Comparison of ENCODE assay signal across 22 cellular contexts in the genomic region with DNA sequence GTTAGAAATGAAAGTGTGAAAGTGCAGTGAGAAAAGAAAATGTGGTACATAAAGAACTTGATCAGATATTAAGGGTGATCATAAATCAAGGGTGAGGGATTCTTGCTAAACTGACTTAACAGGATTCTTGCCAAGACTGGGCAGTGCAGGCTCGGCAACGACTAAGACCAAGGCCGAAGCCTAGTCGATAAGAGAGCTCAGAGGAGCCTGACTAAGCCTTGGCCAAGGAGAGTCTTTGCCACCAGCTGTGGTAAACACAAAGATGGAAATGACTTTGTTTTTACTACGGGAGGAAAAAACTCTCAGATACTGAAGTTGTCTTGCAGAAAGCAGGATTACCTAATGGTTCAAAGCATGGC.
DNase-seq lines count a peak whose midpoint lies in the region; ATAC-seq, FAIRE-seq and TF ChIP-seq lines count a peak whose summit lies in the region.
"Had no signal": no experiment of that assay in that cellular context is flagged by ENCODE, and none has a peak within 500 bp of the region (broad histone marks: within the 10 kb centered on the region; RNA-seq: fewer than 3 reads in every experiment).

No MANE protein-coding gene starts in this region.

- BruUV-seq in K562 (replicated peaks; lab: Mats Ljungman, UMichigan), result no TSS peak

- no peak overlapping the region for H3K4me3 ChIP-seq in right cardiac atrium (ENCODE audit: low read length)
- H3K4me3 ChIP-seq in heart left ventricle, result no peak overlapping the region
- no peak overlapping the region for H3K4me3 ChIP-seq in K562
- H3K4me3 ChIP-seq: GM23248 had no signal

- H3K27ac Mint-ChIP-seq in nephron (peak overlapping the region in 2 of 3 experiments; percentile 2 to 43), type B pancreatic cell (peak overlapping the region; percentile 57)
- H3K27ac Mint-ChIP-seq: B cell; CD4-positive, alpha-beta T cell; HFFc6 had no signal

- H3K4me1 Mint-ChIP-seq in nephron (peaks cover 38% of the 10 kb centered on the region), type B pancreatic cell (ENCODE audit: unreplicated experiment) (peaks cover 18% of the 10 kb centered on the region)
- H3K4me1 Mint-ChIP-seq in activated T-cell treated with anti-CD3 and anti-CD28 coated beads, Interleukin-2, amount 50 U/mL, for 4 hours (ENCODE audit: low read depth), result no peaks in the 10 kb centered on the region
- H3K4me1 Mint-ChIP-seq: B cell had no signal

- ATAC-seq in right cardiac atrium (peak; percentile 58 to 67), heart left ventricle (no peak), K562 (no peak)
- no peak for ATAC-seq in activated T-cell treated with anti-CD3 and anti-CD28 coated beads, Interleukin-2, amount 50 U/mL, for 4 hours

- H3K79me2 ChIP-seq in K562 (ENCODE audit: control insufficient read depth, insufficient read depth, low read length), result no peaks in the 10 kb centered on the region

- POLR2A ChIA-PET in K562 (lab: Yijun Ruan, JAX), result interaction anchor here (3.8 kb wide), 1 partner anchor 8 kb away, joined by 9 read pairs; no protein-coding TSS in a partner anchor

- no peaks in the 10 kb centered on the region for H3K9me3 Mint-ChIP-seq in nephron
- H3K9me3 Mint-ChIP-seq in type B pancreatic cell, result peaks cover 5% of the 10 kb centered on the region
- H3K9me3 Mint-ChIP-seq in activated T-cell treated with anti-CD3 and anti-CD28 coated beads, Interleukin-2, amount 50 U/mL, for 4 hours, result no peaks in the 10 kb centered on the region
- H3K9me3 Mint-ChIP-seq: CD4-positive, alpha-beta T cell; HFFc6 had no signal

- H2AFZ ChIP-seq in K562 (ENCODE audit: low read depth, low read length), result no peak overlapping the region
- H2AFZ ChIP-seq: GM23248 had no signal

- no peak overlapping the region for H3K4me2 ChIP-seq in K562 (ENCODE audit: insufficient read depth, low read length)

- H3K36me3 Mint-ChIP-seq in nephron (ENCODE audit: low read depth) (no peaks in the 10 kb centered on the region), type B pancreatic cell (peaks cover 3% of the 10 kb centered on the region)
- H3K36me3 Mint-ChIP-seq in activated T-cell treated with anti-CD3 and anti-CD28 coated beads, Interleukin-2, amount 50 U/mL, for 4 hours (ENCODE audit: insufficient read depth), result no peaks in the 10 kb centered on the region

- no peak for FAIRE-seq in K562 (lab: Jason Lieb, UNC)
- FAIRE-seq: G401.6, RCC 7860 had no signal

- no peaks in the 10 kb centered on the region for H3K27me3 ChIP-seq in right cardiac atrium (ENCODE audit: control insufficient read depth, insufficient read depth)
- H3K27me3 ChIP-seq in heart left ventricle, result no peaks in the 10 kb centered on the region
- peaks cover 2 to 6% of the 10 kb centered on the region in 2 experiments; a peak in 3 of 5 replicates for H3K27me3 ChIP-seq in K562 (ENCODE audit: control insufficient read depth in 2 of 2, insufficient read depth in 2 of 2, low read length in 2 of 2)

- H3K9ac ChIP-seq in K562 (ENCODE audit: insufficient read depth in 1 of 2, low read depth in 2 of 2, low read length in 2 of 2), result no peak overlapping the region
- H3K9ac ChIP-seq: GM23248 had no signal

- no peak for TF ChIP-seq EP300 in K562 (IDR thresholded peaks at IDR 0.05; ENCODE audit: low read length)

- H3K36me3 ChIP-seq in heart left ventricle (no peaks in the 10 kb centered on the region), K562 (ENCODE audit: control insufficient read depth, insufficient read depth, low read length) (no peaks in the 10 kb centered on the region)

- H3K9me1 ChIP-seq in K562 (ENCODE audit: control insufficient read depth, insufficient read depth, low read length), result no peaks in the 10 kb centered on the region

- CTCF ChIA-PET in K562 (lab: Yijun Ruan, JAX; ENCODE audit: low intra/inter-chr PET ratio), result no interaction called here

- no peak for TF ChIP-seq RAD21 in K562 (CRISPR knock-in tag; conservative IDR thresholded peaks at IDR 0.05 in 1 of 2, IDR thresholded peaks at IDR 0.05 in 1 of 2)

- DNase-seq in right cardiac atrium (no peak), heart left ventricle (no peak), K562 (ENCODE audit: extremely low read depth in 1 of 4, low spot score in 3 of 4) (no peak), type B pancreatic cell (ENCODE audit: extremely low spot score, unreplicated experiment) (no peak), AG08396 (ENCODE audit: low spot score) (no peak)
- DNase-seq in stimulated activated CD4-positive, alpha-beta T cell treated with anti-CD3 and anti-CD28 coated beads, Interleukin-4, amount 100 ng/mL, for 24 hours, result no peak
- DNase-seq in activated T-cell treated with anti-CD3 and anti-CD28 coated beads, Interleukin-2, amount 50 U/mL, for 4 hours, result no peak
- DNase-seq: Calu3; CD4-positive, alpha-beta T cell; DMS79; GM23248; HFFc6; KBM-7; NCI-H1105; NCI-H1930; NCI-H2171 treated with DMSO at 0.1 percent for 48 hours; NCI-H510A; SIG-M5 had no signal

- peaks cover 3% of the 10 kb centered on the region for H3K4me1 ChIP-seq in right cardiac atrium (ENCODE audit: control insufficient read depth, insufficient read depth, low read length)
- H3K4me1 ChIP-seq in heart left ventricle, result peaks cover 0 to 16% (median 5%) of the 10 kb centered on the region in 12 donors
- peaks cover 0 to 8% of the 10 kb centered on the region in 2 experiments; a peak in 3 of 5 replicates for H3K4me1 ChIP-seq in K562 (replicated peaks in 1 of 2; ENCODE audit: control insufficient read depth in 2 of 2, insufficient read depth in 2 of 2, low read length in 2 of 2)

- H3K27ac ChIP-seq in right cardiac atrium (ENCODE audit: low read length) (no peak overlapping the region), heart left ventricle (no peak overlapping the region), K562 (ENCODE audit: extremely low read depth, low read depth, low read length) (no peak overlapping the region)
- H3K27ac ChIP-seq: GM23248 had no signal

- TF ChIP-seq POLR2A in heart left ventricle (IDR thresholded peaks at IDR 0.05), result no peak
- TF ChIP-seq POLR2A in K562 (conservative IDR thresholded peaks at IDR 0.05), result no peak

- intact Hi-C loops in right cardiac atrium (cut with DNase I), result no loop called here
- intact Hi-C loops in heart left ventricle (cut with DNase I), result no loop called here
- intact Hi-C loops in K562 (cut with micrococcal nuclease), result loop anchor here (5.0 to 10.0 kb wide), 2 partner anchors 130 to 457 kb away; no protein-coding TSS in a partner anchor

- H3K4me3 Mint-ChIP-seq in nephron (no peak overlapping the region), type B pancreatic cell (no peak overlapping the region)
- H3K4me3 Mint-ChIP-seq in activated T-cell treated with anti-CD3 and anti-CD28 coated beads, Interleukin-2, amount 50 U/mL, for 4 hours, result no peak overlapping the region
- H3K4me3 Mint-ChIP-seq: B cell; CD4-positive, alpha-beta T cell; HFFc6 had no signal

- no peaks in the 10 kb centered on the region for H3K9me3 ChIP-seq in right cardiac atrium (ENCODE audit: control insufficient read depth, low read length)
- no peaks in the 10 kb centered on the region for H3K9me3 ChIP-seq in heart left ventricle
- no peaks in the 10 kb centered on the region for H3K9me3 ChIP-seq in K562 (replicated peaks; ENCODE audit: control insufficient read depth, insufficient read depth, low read depth, low read length)

- peaks cover 18% of the 10 kb centered on the region for H3K27me3 Mint-ChIP-seq in nephron (ENCODE audit: low read depth)
- no peaks in the 10 kb centered on the region for H3K27me3 Mint-ChIP-seq in type B pancreatic cell
- peaks cover 4% of the 10 kb centered on the region for H3K27me3 Mint-ChIP-seq in activated T-cell treated with anti-CD3 and anti-CD28 coated beads, Interleukin-2, amount 50 U/mL, for 4 hours (ENCODE audit: low read depth)
- H3K27me3 Mint-ChIP-seq: CD4-positive, alpha-beta T cell had no signal

- 64% methylated on average over 5 of the region's 5 CpGs for WGBS in right cardiac atrium
- WGBS in heart left ventricle, 4 donors, result 64 to 83% (median 81%) methylated on average over 5 of the region's 5 CpGs
- 31% methylated on average over 5 of the region's 5 CpGs for WGBS in K562 (ENCODE audit: insufficient coverage, low coverage, missing lambda C conversion rate)

- in situ Hi-C loops in K562 (cut with MboI), result no loop called here

- TF ChIP-seq CTCF in heart left ventricle (IDR thresholded peaks at IDR 0.05) (no peak), K562 (IDR thresholded peaks at IDR 0.05 in 2 of 3, conservative IDR thresholded peaks at IDR 0.05 in 1 of 3; ENCODE audit: insufficient read depth in 2 of 3, low read depth in 1 of 3, low read length in 3 of 3) (no peak), nephron (IDR thresholded peaks at IDR 0.05; ENCODE audit: unreplicated experiment in 3 of 3) (no peak), type B pancreatic cell (conservative IDR thresholded peaks at IDR 0.05) (no peak)

- no peaks in the 10 kb centered on the region for H4K20me1 ChIP-seq in K562 (replicated peaks; ENCODE audit: control insufficient read depth, insufficient read depth, low read length)

TF ChIP-seq in K562, 482 proteins besides CTCF, POLR2A, EP300 and RAD21:
- TF ChIP-seq SIN3B (IDR thresholded peaks at IDR 0.05; ENCODE audit: low read depth), result no peak
- no peak for TF ChIP-seq PBX2 (CRISPR knock-in tag; IDR thresholded peaks at IDR 0.05; ENCODE audit: low read depth)
- TF ChIP-seq PBX2 (tag; conservative IDR thresholded peaks at IDR 0.05; ENCODE audit: low read depth), result peak; percentile 47; the same call in 1 of the 2 replicates

Comparison
In these comparisons a context has a peak if more than half of its experiments do, and no peak if none do; other contexts are left out.
1. ATAC-seq: peak in right cardiac atrium (2 of 2); none in heart left ventricle (0 of 4), K562 (single experiment) and activated T-cell treated with anti-CD3 and anti-CD28 coated beads, Interleukin-2, amount 50 U/mL, for 4 hours (0 of 2).